1 cellular context compared by ENCODE assay signal in the genomic region with DNA sequence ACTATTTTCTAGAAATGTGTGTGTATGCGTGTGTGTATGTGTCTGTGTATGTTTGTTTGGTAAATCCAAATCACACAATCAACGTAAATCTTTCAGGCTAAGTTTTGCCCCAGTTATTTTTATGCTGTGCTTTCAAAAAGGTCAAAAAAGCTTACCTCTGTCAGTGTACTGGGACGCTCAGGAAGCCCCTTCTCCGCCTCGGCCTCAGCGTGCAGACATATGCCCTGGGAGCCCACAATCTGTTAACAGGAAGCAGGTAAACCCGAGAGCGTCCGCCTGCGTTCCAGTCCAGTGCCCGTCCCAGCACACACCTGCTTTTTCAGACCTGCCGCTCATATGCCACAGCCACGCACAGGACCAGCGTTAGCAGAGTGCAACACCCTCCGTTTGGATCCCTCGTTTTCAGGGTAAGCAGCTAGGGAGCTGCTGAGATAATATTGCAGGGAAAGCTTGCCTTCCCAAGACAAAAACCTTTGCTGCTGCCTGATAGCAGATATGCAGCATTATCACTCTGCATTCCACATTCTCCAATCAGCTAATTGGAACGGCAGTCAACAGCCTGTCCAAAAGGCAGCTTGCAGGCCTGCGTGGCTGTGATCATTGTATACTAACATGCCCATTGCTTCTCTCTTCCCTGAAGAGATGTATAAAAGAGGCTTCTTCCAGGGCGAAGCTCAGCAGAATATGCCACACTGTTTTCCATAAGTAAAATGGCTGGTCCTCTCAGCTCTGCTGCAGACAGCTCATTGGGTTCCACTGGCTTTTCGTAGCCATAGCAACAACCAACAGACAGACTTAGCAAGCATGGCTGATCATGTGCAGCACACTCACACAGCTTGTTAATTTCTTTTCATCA.
TF ChIP-seq lines count a peak whose summit lies in the region.

A gene with protein sequence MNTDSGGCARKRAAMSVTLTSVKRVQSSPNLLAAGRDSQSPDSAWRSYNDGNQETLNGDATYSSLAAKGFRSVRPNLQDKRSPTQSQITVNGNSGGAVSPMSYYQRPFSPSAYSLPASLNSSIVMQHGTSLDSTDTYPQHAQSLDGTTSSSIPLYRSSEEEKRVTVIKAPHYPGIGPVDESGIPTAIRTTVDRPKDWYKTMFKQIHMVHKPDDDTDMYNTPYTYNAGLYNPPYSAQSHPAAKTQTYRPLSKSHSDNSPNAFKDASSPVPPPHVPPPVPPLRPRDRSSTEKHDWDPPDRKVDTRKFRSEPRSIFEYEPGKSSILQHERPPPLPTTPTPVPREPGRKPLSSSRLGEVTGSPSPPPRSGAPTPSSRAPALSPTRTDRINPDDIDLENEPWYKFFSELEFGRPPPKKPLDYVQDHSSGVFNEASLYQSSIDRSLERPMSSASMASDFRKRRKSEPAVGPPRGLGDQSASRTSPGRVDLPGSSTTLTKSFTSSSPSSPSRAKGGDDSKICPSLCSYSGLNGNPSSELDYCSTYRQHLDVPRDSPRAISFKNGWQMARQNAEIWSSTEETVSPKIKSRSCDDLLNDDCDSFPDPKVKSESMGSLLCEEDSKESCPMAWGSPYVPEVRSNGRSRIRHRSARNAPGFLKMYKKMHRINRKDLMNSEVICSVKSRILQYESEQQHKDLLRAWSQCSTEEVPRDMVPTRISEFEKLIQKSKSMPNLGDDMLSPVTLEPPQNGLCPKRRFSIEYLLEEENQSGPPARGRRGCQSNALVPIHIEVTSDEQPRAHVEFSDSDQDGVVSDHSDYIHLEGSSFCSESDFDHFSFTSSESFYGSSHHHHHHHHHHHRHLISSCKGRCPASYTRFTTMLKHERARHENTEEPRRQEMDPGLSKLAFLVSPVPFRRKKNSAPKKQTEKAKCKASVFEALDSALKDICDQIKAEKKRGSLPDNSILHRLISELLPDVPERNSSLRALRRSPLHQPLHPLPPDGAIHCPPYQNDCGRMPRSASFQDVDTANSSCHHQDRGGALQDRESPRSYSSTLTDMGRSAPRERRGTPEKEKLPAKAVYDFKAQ (N-terminal part only) (minus strand): TSS at position 686 of the 856 bp plus-strand sequence. CDS start 121,623 bp downstream, outside the sequence.

TF ChIP-seq in HepG2, 621 proteins besides CTCF, POLR2A, EP300 and RAD21 (continued from another document and continues in another):
- TF ChIP-seq LCORL (IDR thresholded peaks at IDR 0.05) (no peak), LCORL (CRISPR knock-in tag; IDR thresholded peaks at IDR 0.05) (peak; percentile 52; the same call in 1 of the 2 replicates), ZNF792 (CRISPR knock-in tag; IDR thresholded peaks at IDR 0.05) (0 out of 2 replicates have a peak, but pooled peaks have one; percentile 46), PITX1 (CRISPR knock-in tag; IDR thresholded peaks at IDR 0.05) (no peak), ZNF256 (CRISPR knock-in tag; conservative IDR thresholded peaks at IDR 0.05) (peak; percentile 67; the same call in 1 of the 2 replicates), ZNF383 (CRISPR knock-in tag; IDR thresholded peaks at IDR 0.05; ENCODE audit: borderline replicate concordance) (no peak), ISX (CRISPR knock-in tag; conservative IDR thresholded peaks at IDR 0.05) (no peak), ZNF562 (CRISPR knock-in tag; IDR thresholded peaks at IDR 0.05; ENCODE audit: borderline replicate concordance) (no peak), MLLT10 (CRISPR knock-in tag; IDR thresholded peaks at IDR 0.05) (no peak), CC2D1A (CRISPR knock-in tag; IDR thresholded peaks at IDR 0.05) (no peak), HHEX (CRISPR knock-in tag; IDR thresholded peaks at IDR 0.05) (no peak), CAMTA2 (CRISPR knock-in tag; IDR thresholded peaks at IDR 0.05; ENCODE audit: borderline replicate concordance) (no peak), GFI1 (CRISPR knock-in tag; IDR thresholded peaks at IDR 0.05; ENCODE audit: borderline replicate concordance) (no peak), PTBP1 (IDR thresholded peaks at IDR 0.05; ENCODE audit: low read depth, low read length, poor library complexity, severe bottlenecking) (no peak), ETV5 (CRISPR knock-in tag; IDR thresholded peaks at IDR 0.05; ENCODE audit: borderline replicate concordance) (peak; percentile 31; the same call in 1 of the 2 replicates), TOE1 (CRISPR knock-in tag; IDR thresholded peaks at IDR 0.05) (no peak), NR2F6 (IDR thresholded peaks at IDR 0.05) (no peak), NR2F6 (CRISPR knock-in tag; IDR thresholded peaks at IDR 0.05) (no peak), ZKSCAN5 (CRISPR knock-in tag; IDR thresholded peaks at IDR 0.05) (no peak), SIN3A (IDR thresholded peaks at IDR 0.05; ENCODE audit: borderline replicate concordance, low read depth, low read length) (0 out of 2 replicates have a peak, but pooled peaks have one; percentile 45), ZNF282 (IDR thresholded peaks at IDR 0.05; ENCODE audit: partially characterized antibody) (no peak), ZNF24 (IDR thresholded peaks at IDR 0.05) (no peak), POLR2AphosphoS2 (IDR thresholded peaks at IDR 0.05; ENCODE audit: low read depth, low read length) (no peak), AGO2 (optimal IDR thresholded peaks at IDR 0.05; ENCODE audit: low read depth, low read length) (peak; percentile 45), MAFK (conservative IDR thresholded peaks at IDR 0.05 in 1 of 2, IDR thresholded peaks at IDR 0.05 in 1 of 2; ENCODE audit: low read length in 2 of 2) (no peak)
- TF ChIP-seq, protein P1, sequence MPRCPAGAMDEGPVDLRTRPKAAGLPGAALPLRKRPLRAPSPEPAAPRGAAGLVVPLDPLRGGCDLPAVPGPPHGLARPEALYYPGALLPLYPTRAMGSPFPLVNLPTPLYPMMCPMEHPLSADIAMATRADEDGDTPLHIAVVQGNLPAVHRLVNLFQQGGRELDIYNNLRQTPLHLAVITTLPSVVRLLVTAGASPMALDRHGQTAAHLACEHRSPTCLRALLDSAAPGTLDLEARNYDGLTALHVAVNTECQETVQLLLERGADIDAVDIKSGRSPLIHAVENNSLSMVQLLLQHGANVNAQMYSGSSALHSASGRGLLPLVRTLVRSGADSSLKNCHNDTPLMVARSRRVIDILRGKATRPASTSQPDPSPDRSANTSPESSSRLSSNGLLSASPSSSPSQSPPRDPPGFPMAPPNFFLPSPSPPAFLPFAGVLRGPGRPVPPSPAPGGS (CRISPR knock-in tag; IDR thresholded peaks at IDR 0.05), result no peak
- TF ChIP-seq, protein P2, sequence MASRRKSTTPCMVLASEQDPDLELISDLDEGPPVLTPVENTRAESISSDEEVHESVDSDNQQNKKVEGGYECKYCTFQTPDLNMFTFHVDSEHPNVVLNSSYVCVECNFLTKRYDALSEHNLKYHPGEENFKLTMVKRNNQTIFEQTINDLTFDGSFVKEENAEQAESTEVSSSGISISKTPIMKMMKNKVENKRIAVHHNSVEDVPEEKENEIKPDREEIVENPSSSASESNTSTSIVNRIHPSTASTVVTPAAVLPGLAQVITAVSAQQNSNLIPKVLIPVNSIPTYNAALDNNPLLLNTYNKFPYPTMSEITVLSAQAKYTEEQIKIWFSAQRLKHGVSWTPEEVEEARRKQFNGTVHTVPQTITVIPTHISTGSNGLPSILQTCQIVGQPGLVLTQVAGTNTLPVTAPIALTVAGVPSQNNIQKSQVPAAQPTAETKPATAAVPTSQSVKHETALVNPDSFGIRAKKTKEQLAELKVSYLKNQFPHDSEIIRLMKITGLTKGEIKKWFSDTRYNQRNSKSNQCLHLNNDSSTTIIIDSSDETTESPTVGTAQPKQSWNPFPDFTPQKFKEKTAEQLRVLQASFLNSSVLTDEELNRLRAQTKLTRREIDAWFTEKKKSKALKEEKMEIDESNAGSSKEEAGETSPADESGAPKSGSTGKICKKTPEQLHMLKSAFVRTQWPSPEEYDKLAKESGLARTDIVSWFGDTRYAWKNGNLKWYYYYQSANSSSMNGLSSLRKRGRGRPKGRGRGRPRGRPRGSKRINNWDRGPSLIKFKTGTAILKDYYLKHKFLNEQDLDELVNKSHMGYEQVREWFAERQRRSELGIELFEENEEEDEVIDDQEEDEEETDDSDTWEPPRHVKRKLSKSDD (CRISPR knock-in tag; IDR thresholded peaks at IDR 0.05; ENCODE audit: low read depth), result no peak
- TF ChIP-seq, protein P3, sequence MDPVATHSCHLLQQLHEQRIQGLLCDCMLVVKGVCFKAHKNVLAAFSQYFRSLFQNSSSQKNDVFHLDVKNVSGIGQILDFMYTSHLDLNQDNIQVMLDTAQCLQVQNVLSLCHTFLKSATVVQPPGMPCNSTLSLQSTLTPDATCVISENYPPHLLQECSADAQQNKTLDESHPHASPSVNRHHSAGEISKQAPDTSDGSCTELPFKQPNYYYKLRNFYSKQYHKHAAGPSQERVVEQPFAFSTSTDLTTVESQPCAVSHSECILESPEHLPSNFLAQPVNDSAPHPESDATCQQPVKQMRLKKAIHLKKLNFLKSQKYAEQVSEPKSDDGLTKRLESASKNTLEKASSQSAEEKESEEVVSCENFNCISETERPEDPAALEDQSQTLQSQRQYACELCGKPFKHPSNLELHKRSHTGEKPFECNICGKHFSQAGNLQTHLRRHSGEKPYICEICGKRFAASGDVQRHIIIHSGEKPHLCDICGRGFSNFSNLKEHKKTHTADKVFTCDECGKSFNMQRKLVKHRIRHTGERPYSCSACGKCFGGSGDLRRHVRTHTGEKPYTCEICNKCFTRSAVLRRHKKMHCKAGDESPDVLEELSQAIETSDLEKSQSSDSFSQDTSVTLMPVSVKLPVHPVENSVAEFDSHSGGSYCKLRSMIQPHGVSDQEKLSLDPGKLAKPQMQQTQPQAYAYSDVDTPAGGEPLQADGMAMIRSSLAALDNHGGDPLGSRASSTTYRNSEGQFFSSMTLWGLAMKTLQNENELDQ (CRISPR knock-in tag; IDR thresholded peaks at IDR 0.05; ENCODE audit: borderline replicate concordance), result no peak
- TF ChIP-seq, protein P4, sequence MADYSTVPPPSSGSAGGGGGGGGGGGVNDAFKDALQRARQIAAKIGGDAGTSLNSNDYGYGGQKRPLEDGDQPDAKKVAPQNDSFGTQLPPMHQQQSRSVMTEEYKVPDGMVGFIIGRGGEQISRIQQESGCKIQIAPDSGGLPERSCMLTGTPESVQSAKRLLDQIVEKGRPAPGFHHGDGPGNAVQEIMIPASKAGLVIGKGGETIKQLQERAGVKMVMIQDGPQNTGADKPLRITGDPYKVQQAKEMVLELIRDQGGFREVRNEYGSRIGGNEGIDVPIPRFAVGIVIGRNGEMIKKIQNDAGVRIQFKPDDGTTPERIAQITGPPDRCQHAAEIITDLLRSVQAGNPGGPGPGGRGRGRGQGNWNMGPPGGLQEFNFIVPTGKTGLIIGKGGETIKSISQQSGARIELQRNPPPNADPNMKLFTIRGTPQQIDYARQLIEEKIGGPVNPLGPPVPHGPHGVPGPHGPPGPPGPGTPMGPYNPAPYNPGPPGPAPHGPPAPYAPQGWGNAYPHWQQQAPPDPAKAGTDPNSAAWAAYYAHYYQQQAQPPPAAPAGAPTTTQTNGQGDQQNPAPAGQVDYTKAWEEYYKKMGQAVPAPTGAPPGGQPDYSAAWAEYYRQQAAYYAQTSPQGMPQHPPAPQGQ (CRISPR knock-in tag; IDR thresholded peaks at IDR 0.05; ENCODE audit: borderline replicate concordance), result no peak
- TF ChIP-seq, protein P5, sequence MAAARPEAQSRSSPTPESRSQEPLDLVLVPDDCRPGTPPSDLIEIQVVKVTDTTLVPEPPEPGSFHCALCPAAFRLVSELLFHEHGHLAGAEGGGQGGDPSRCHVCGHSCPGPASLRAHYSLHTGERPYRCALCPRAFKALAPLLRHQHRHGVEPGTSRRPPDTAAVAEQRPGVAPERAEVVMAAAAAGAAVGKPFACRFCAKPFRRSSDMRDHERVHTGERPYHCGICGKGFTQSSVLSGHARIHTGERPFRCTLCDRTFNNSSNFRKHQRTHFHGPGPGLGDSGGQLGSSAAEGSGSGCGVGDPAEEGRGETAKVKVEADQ (CRISPR knock-in tag; IDR thresholded peaks at IDR 0.05; ENCODE audit: borderline replicate concordance), result no peak
- TF ChIP-seq, protein P6, sequence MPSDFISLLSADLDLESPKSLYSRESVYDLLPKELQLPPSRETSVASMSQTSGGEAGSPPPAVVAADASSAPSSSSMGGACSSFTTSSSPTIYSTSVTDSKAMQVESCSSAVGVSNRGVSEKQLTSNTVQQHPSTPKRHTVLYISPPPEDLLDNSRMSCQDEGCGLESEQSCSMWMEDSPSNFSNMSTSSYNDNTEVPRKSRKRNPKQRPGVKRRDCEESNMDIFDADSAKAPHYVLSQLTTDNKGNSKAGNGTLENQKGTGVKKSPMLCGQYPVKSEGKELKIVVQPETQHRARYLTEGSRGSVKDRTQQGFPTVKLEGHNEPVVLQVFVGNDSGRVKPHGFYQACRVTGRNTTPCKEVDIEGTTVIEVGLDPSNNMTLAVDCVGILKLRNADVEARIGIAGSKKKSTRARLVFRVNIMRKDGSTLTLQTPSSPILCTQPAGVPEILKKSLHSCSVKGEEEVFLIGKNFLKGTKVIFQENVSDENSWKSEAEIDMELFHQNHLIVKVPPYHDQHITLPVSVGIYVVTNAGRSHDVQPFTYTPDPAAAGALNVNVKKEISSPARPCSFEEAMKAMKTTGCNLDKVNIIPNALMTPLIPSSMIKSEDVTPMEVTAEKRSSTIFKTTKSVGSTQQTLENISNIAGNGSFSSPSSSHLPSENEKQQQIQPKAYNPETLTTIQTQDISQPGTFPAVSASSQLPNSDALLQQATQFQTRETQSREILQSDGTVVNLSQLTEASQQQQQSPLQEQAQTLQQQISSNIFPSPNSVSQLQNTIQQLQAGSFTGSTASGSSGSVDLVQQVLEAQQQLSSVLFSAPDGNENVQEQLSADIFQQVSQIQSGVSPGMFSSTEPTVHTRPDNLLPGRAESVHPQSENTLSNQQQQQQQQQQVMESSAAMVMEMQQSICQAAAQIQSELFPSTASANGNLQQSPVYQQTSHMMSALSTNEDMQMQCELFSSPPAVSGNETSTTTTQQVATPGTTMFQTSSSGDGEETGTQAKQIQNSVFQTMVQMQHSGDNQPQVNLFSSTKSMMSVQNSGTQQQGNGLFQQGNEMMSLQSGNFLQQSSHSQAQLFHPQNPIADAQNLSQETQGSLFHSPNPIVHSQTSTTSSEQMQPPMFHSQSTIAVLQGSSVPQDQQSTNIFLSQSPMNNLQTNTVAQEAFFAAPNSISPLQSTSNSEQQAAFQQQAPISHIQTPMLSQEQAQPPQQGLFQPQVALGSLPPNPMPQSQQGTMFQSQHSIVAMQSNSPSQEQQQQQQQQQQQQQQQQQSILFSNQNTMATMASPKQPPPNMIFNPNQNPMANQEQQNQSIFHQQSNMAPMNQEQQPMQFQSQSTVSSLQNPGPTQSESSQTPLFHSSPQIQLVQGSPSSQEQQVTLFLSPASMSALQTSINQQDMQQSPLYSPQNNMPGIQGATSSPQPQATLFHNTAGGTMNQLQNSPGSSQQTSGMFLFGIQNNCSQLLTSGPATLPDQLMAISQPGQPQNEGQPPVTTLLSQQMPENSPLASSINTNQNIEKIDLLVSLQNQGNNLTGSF (CRISPR knock-in tag; IDR thresholded peaks at IDR 0.05), result no peak
- TF ChIP-seq, protein P7, sequence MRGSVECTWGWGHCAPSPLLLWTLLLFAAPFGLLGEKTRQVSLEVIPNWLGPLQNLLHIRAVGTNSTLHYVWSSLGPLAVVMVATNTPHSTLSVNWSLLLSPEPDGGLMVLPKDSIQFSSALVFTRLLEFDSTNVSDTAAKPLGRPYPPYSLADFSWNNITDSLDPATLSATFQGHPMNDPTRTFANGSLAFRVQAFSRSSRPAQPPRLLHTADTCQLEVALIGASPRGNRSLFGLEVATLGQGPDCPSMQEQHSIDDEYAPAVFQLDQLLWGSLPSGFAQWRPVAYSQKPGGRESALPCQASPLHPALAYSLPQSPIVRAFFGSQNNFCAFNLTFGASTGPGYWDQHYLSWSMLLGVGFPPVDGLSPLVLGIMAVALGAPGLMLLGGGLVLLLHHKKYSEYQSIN (CRISPR knock-in tag; IDR thresholded peaks at IDR 0.05; ENCODE audit: borderline replicate concordance), result no peak
- TF ChIP-seq, protein P8, sequence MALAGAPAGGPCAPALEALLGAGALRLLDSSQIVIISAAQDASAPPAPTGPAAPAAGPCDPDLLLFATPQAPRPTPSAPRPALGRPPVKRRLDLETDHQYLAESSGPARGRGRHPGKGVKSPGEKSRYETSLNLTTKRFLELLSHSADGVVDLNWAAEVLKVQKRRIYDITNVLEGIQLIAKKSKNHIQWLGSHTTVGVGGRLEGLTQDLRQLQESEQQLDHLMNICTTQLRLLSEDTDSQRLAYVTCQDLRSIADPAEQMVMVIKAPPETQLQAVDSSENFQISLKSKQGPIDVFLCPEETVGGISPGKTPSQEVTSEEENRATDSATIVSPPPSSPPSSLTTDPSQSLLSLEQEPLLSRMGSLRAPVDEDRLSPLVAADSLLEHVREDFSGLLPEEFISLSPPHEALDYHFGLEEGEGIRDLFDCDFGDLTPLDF (CRISPR knock-in tag; IDR thresholded peaks at IDR 0.05), result no peak
